ENCODE assay signal across 30 cellular contexts in the genomic region with DNA sequence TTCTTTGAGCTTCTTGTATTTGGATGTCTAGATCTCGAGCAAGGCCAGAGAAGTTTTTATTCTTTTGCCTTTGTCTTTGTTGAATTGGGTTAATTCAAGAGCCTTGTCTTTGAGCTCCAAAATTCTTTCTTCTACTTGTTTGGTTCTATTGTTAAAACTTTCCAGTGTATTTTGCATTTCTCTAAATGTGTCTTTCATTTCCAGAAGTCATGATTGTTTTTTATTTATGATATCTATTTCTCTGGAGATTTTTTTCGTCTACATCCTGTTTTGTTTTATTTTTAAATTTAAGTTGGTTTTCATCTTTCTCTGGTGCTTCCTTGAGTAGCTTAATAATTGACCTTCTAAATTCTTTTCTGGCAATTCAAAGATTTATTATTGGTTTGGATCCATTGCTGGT.
"Had no signal": no experiment of that assay in that cellular context is flagged by ENCODE, and none has a peak within 500 bp of the region (broad histone marks: within the 10 kb centered on the region; RNA-seq: fewer than 3 reads in every experiment).

No MANE protein-coding gene starts in this region.

- H3K9me3 Mint-ChIP-seq: activated T-cell treated with anti-CD3 and anti-CD28 coated beads, Interleukin-2, amount 50 U/mL, for 72 hours had no signal

- H3K27ac Mint-ChIP-seq: activated B cell treated with CpG ODN at 0.5 μM for 24 hours; activated naive CD4-positive, alpha-beta T cell treated with anti-CD3 and anti-CD28 coated beads for 36 hours; activated naive CD4-positive, alpha-beta T cell treated with anti-CD3 and anti-CD28 coated beads, Interleukin-2, amount 50 U/mL, for 24 hours; activated naive CD8-positive, alpha-beta T cell treated with anti-CD3 and anti-CD28 coated beads for 36 hours; activated naive CD8-positive, alpha-beta T cell treated with anti-CD3 and anti-CD28 coated beads, Interleukin-2, amount 50 U/mL, for 24 hours; activated T-cell treated with anti-CD3 and anti-CD28 coated beads, Interleukin-2, amount 50 U/mL, for 24 hours; activated T-helper 17 cell treated with anti-CD3 and anti-CD28 coated beads, Interleukin-2, amount 50 U/mL, for 72 hours had no signal

- FAIRE-seq: colon had no signal

- ATAC-seq: activated CD4-positive, CD25-positive, alpha-beta regulatory T cell treated with anti-CD3 and anti-CD28 coated beads, Interleukin-2, amount 50 U/mL, for 24 hours; activated naive CD8-positive, alpha-beta T cell treated with anti-CD3 and anti-CD28 coated beads, Interleukin-2, amount 50 U/mL, for 24 hours; activated T-cell treated with anti-CD3 and anti-CD28 coated beads, Interleukin-2, amount 50 U/mL, for 72 hours; activated T-helper 17 cell treated with anti-CD3 and anti-CD28 coated beads, Interleukin-2, amount 50 U/mL, for 72 hours; body of pancreas; foreskin keratinocyte; gastrocnemius medialis; heart left ventricle had no signal

- H3K4me3 Mint-ChIP-seq: activated B cell treated with CpG ODN at 0.5 μM for 24 hours; activated naive CD4-positive, alpha-beta T cell treated with anti-CD3 and anti-CD28 coated beads for 36 hours; activated naive CD4-positive, alpha-beta T cell treated with anti-CD3 and anti-CD28 coated beads, Interleukin-2, amount 50 U/mL, for 24 hours; activated naive CD8-positive, alpha-beta T cell treated with anti-CD3 and anti-CD28 coated beads for 36 hours; activated naive CD8-positive, alpha-beta T cell treated with anti-CD3 and anti-CD28 coated beads, Interleukin-2, amount 50 U/mL, for 24 hours; activated T-cell treated with anti-CD3 and anti-CD28 coated beads, Interleukin-2, amount 50 U/mL, for 24 hours; activated T-cell treated with anti-CD3 and anti-CD28 coated beads, Interleukin-2, amount 50 U/mL, for 72 hours; activated T-helper 17 cell treated with anti-CD3 and anti-CD28 coated beads, Interleukin-2, amount 50 U/mL, for 72 hours; endodermal cell had no signal

- H3K4me1 Mint-ChIP-seq: activated B cell treated with CpG ODN at 0.5 μM for 24 hours; activated naive CD4-positive, alpha-beta T cell treated with anti-CD3 and anti-CD28 coated beads, Interleukin-2, amount 50 U/mL, for 24 hours had no signal

- H3K9me3 ChIP-seq: adrenal gland, body of pancreas, esophagus muscularis mucosa, gastrocnemius medialis had no signal

- DNase-seq: activated B cell treated with CpG ODN at 0.5 μM for 24 hours; activated CD4-positive, alpha-beta T cell treated with anti-CD3 and anti-CD28 coated beads for 48 hours; activated CD4-positive, alpha-beta T cell treated with anti-CD3 and anti-CD28 coated beads, Interleukin-2, amount 50 U/mL, for 1 hour; activated CD4-positive, alpha-beta T cell treated with anti-CD3 and anti-CD28 coated beads, Interleukin-2, amount 50 U/mL, for 48 hours; activated CD8-positive, alpha-beta memory T cell treated with anti-CD3 and anti-CD28 coated beads, Interleukin-2, amount 50 U/mL, for 48 hours; activated effector memory CD4-positive, alpha-beta T cell treated with anti-CD3 and anti-CD28 coated beads, Interleukin-2, amount 50 U/mL, for 16 hours; activated naive CD4-positive, alpha-beta T cell treated with anti-CD3 and anti-CD28 coated beads for 36 hours; activated naive CD8-positive, alpha-beta T cell treated with anti-CD3 and anti-CD28 coated beads for 36 hours; activated naive CD8-positive, alpha-beta T cell treated with anti-CD3 and anti-CD28 coated beads, Interleukin-2, amount 50 U/mL, for 24 hours; activated T-cell treated with anti-CD3 and anti-CD28 coated beads for 4 hours; activated T-cell treated with anti-CD3 and anti-CD28 coated beads, Interleukin-2, amount 50 U/mL, for 24 hours; activated T-cell treated with anti-CD3 and anti-CD28 coated beads, Interleukin-2, amount 50 U/mL, for 72 hours; adrenal gland; amygdala; aorta; body of pancreas; caudate nucleus; effector memory CD4-positive, alpha-beta T cell; endodermal cell; foreskin keratinocyte; gastrocnemius medialis; glutamatergic neuron; heart left ventricle; T-helper 1 cell; T-helper 2 cell had no signal

- H3K27me3 Mint-ChIP-seq: activated B cell treated with CpG ODN at 0.5 μM for 24 hours; activated naive CD4-positive, alpha-beta T cell treated with anti-CD3 and anti-CD28 coated beads, Interleukin-2, amount 50 U/mL, for 24 hours; activated naive CD8-positive, alpha-beta T cell treated with anti-CD3 and anti-CD28 coated beads for 36 hours; activated naive CD8-positive, alpha-beta T cell treated with anti-CD3 and anti-CD28 coated beads, Interleukin-2, amount 50 U/mL, for 24 hours; activated T-cell treated with anti-CD3 and anti-CD28 coated beads, Interleukin-2, amount 50 U/mL, for 24 hours; activated T-helper 17 cell treated with anti-CD3 and anti-CD28 coated beads, Interleukin-2, amount 50 U/mL, for 72 hours had no signal
